In the genomic region with DNA sequence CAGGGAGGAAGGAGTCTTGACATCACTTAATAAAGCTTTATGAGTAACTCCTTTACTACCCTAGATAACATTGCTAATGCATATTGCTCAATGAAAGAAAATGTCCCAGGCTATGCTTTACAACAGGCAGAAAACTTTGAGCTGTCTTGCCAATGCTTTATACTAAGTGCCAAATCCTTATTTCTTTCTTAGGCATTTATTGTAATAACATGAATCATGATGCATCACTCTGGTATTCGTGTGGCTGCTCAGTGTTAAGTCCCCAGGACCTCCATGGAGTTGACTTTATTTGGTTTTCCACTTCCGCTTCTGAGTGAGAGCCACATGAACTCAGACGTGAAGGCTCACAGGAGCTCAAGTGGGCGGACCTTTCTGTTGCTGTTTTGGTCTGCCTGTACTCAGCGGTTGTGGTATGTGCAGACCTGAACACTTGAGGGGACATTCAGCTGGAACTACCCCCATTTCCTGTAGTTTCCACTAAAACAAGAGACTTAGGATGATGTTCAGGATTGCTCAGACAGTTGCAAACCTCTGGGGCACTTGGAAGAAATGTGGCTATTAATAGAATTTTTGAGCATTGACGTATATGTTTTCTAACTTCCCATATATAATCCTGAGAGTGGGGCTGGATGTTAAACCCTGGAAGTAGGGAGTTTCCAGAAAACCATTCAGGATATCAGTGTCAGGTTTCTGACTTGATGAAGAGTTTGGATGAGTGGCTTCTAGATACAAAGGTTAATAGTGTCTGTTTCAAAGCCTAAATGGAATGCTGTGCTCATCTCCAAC, we compare ENCODE assay signal across 10 cellular contexts.
A peak's percentile ranks its signal among the peaks of the same experiment; 100 is the strongest.
DNase-seq lines count a peak whose midpoint lies in the region; ATAC-seq lines count a peak whose summit lies in the region.
"Had no signal": no experiment of that assay in that cellular context is flagged by ENCODE, and none has a peak within 500 bp of the region (broad histone marks: within the 10 kb centered on the region; RNA-seq: fewer than 3 reads in every experiment).

No MANE protein-coding gene starts in this region.

- H3K9me3 ChIP-seq in skeletal muscle satellite cell (replicated peaks; ENCODE audit: low read length) = peaks cover 17% of the 10 kb centered on the region

- no peaks in the 10 kb centered on the region for H3K36me3 ChIP-seq in skeletal muscle satellite cell (ENCODE audit: insufficient read depth, low read length)
- H3K36me3 ChIP-seq: gastrocnemius medialis had no signal

- H3K9ac ChIP-seq in skeletal muscle satellite cell (ENCODE audit: low read depth, low read length) = peak overlapping the region; percentile 83
- H3K9ac ChIP-seq: KMS-11 had no signal

- DNase-seq in SW 1271 (lab: John Stamatoyannopoulos, UW) = peak; percentile 71 to 90
- DNase-seq in glomerular visceral epithelial cell (ENCODE audit: extremely low spot score) = peak; percentile 99
- no peak for DNase-seq in stimulated activated CD4-positive, alpha-beta T cell treated with anti-CD3 and anti-CD28 coated beads, Interleukin-1b, Interleukin-23, amount 100 ng/mL, for 48 hours
- no peak for DNase-seq in activated CD4-positive, alpha-beta T cell treated with anti-CD3 and anti-CD28 coated beads for 4 hours
- DNase-seq: gastrocnemius medialis had no signal

- no peaks in the 10 kb centered on the region for H3K27me3 ChIP-seq in skeletal muscle satellite cell (ENCODE audit: control insufficient read depth, insufficient read depth, low read length)
- H3K27me3 ChIP-seq: gastrocnemius medialis had no signal

- H3K4me3 ChIP-seq in skeletal muscle satellite cell (ENCODE audit: low read length) = no peak overlapping the region
- H3K4me3 ChIP-seq: gastrocnemius medialis had no signal

- peak overlapping the region; percentile 45 for H3K4me2 ChIP-seq in skeletal muscle satellite cell (ENCODE audit: low read length)
- H3K4me2 ChIP-seq: KMS-11 had no signal

- peak; percentile 52 for ATAC-seq in GM18867 (IDR thresholded peaks at IDR 0.05; ENCODE audit: unreplicated experiment)
- ATAC-seq in HG03039 (IDR thresholded peaks at IDR 0.05; ENCODE audit: unreplicated experiment) = no peak
- ATAC-seq in GM18519 (IDR thresholded peaks at IDR 0.05; ENCODE audit: low FRiP score, unreplicated experiment) = no peak

- H3K4me1 ChIP-seq in skeletal muscle satellite cell (ENCODE audit: control insufficient read depth, insufficient read depth, low read length) = peaks cover 60% of the 10 kb centered on the region
- H3K4me1 ChIP-seq: gastrocnemius medialis had no signal

Comparison
In these comparisons a context has a peak if more than half of its experiments do, and no peak if none do; other contexts are left out.
1. DNase-seq: peak in SW 1271 (2 of 2) and glomerular visceral epithelial cell (single experiment); none in stimulated activated CD4-positive, alpha-beta T cell treated with anti-CD3 and anti-CD28 coated beads, Interleukin-1b, Interleukin-23, amount 100 ng/mL, for 48 hours (single experiment) and activated CD4-positive, alpha-beta T cell treated with anti-CD3 and anti-CD28 coated beads for 4 hours (0 of 2).